9 cellular contexts compared by ENCODE assay signal in genomic region chr1:214637722-214638473, GRCh38. TPM values are rescaled to one million over a fixed set of nuclear protein-coding genes. Genes with fewer than 3 reads are reported as not detected.
DNase-seq lines count a peak whose midpoint lies in the region; ATAC-seq and TF ChIP-seq lines count a peak whose summit lies in the region.
"Had no signal": no experiment of that assay in that cellular context is flagged by ENCODE, and none has a peak within 500 bp of the region (broad histone marks: within the 10 kb centered on the region; RNA-seq: fewer than 3 reads in every experiment).

No MANE protein-coding gene starts in this region.

- H3K27ac ChIP-seq in PC-3 (ENCODE audit: low read length), result no peak overlapping the region
- H3K27ac ChIP-seq: SK-N-MC had no signal

- no peak overlapping the region for H3K4me2 ChIP-seq in PC-3 (ENCODE audit: low read length)

- H3K9me3 Mint-ChIP-seq in central memory CD8-positive, alpha-beta T cell, result no peaks in the 10 kb centered on the region
- H3K9me3 Mint-ChIP-seq in mesothelial cell of epicardium, result no peaks in the 10 kb centered on the region

- H3K27me3 Mint-ChIP-seq in central memory CD8-positive, alpha-beta T cell, result no peaks in the 10 kb centered on the region
- no peaks in the 10 kb centered on the region for H3K27me3 Mint-ChIP-seq in mesothelial cell of epicardium (ENCODE audit: low read depth)

- no peak overlapping the region for H3K4me3 ChIP-seq in PC-3 (ENCODE audit: low read length)
- H3K4me3 ChIP-seq: SK-N-MC had no signal

- intact Hi-C loops in PC-3 (cut with micrococcal nuclease), result loop anchor here (2.0 to 5.0 kb wide), 2 partner anchors 249 to 889 kb away; no protein-coding TSS in a partner anchor

- peak overlapping the region; percentile 49 for H3K4me3 Mint-ChIP-seq in central memory CD8-positive, alpha-beta T cell
- no peak overlapping the region for H3K4me3 Mint-ChIP-seq in mesothelial cell of epicardium

- H3K4me1 Mint-ChIP-seq in central memory CD8-positive, alpha-beta T cell, result peaks cover 13% of the 10 kb centered on the region
- H3K4me1 Mint-ChIP-seq in mesothelial cell of epicardium, result no peaks in the 10 kb centered on the region

- H3K79me2 ChIP-seq in PC-3 (ENCODE audit: low read length), result no peaks in the 10 kb centered on the region

- no TSS peak for BruUV-seq in PC-3 (replicated peaks; lab: Mats Ljungman, UMichigan)

- no peaks in the 10 kb centered on the region for H3K27me3 ChIP-seq in PC-3 (ENCODE audit: low read length)

- peaks cover 4% of the 10 kb centered on the region for H3K36me3 Mint-ChIP-seq in central memory CD8-positive, alpha-beta T cell (ENCODE audit: insufficient read depth)
- peaks cover 14% of the 10 kb centered on the region for H3K36me3 Mint-ChIP-seq in mesothelial cell of epicardium

- no peak overlapping the region for H2AFZ ChIP-seq in PC-3 (ENCODE audit: low read length)

- TF ChIP-seq CTCF in PC-3 (conservative IDR thresholded peaks at IDR 0.05; ENCODE audit: low read depth, low read length), result peak; percentile 97
- peak; percentile 69 for TF ChIP-seq CTCF in mesothelial cell of epicardium (IDR thresholded peaks at IDR 0.05; ENCODE audit: unreplicated experiment)

- H4K20me1 ChIP-seq in PC-3 (ENCODE audit: low read length), result no peaks in the 10 kb centered on the region

- DNase-seq in AG08396 (ENCODE audit: low spot score) (peak; percentile 44), EH (ENCODE audit: low read depth) (peak; percentile 63), PC-3 (peak; percentile 68), mesothelial cell of epicardium (ENCODE audit: low spot score in 2 of 2, unreplicated experiment in 2 of 2) (no peak), ecto neural progenitor cell (ENCODE audit: low spot score) (no peak), NCI-H2029 (lab: John Stamatoyannopoulos, UW) (no peak)
- no peak for DNase-seq in central memory CD8-positive, alpha-beta T cell (ENCODE audit: low spot score in 2 of 2)

- POLR2A ChIA-PET in PC-3 (lab: Charles Lee; ENCODE audit: unreplicated experiment), result no interaction called here

- H3K36me3 ChIP-seq in PC-3 (ENCODE audit: low read depth, low read length), result peaks cover 93% of the 10 kb centered on the region

- ATAC-seq in HG02798 (IDR thresholded peaks at IDR 0.05; ENCODE audit: poor library complexity, unreplicated experiment) (peak; percentile 77), PC-3 (peak; percentile 83)
- peak; percentile 52 for ATAC-seq in central memory CD8-positive, alpha-beta T cell (replicated peaks; ENCODE audit: extremely low read depth, poor library complexity, severe bottlenecking)

- no peaks in the 10 kb centered on the region for H3K9me3 ChIP-seq in PC-3 (ENCODE audit: low read length)

- peaks cover 18% of the 10 kb centered on the region for H3K4me1 ChIP-seq in PC-3 (ENCODE audit: insufficient read depth, low read length)

- CTCF ChIA-PET in PC-3 (lab: Charles Lee), result no interaction called here

- H3K27ac Mint-ChIP-seq in central memory CD8-positive, alpha-beta T cell (ENCODE audit: low read depth), result no peak overlapping the region
- no peak overlapping the region for H3K27ac Mint-ChIP-seq in mesothelial cell of epicardium

- no peak overlapping the region for H3K9ac ChIP-seq in PC-3 (ENCODE audit: low read length)

- no peaks in the 10 kb centered on the region for H3F3A ChIP-seq in PC-3 (ENCODE audit: low read length, unreplicated experiment)

- no peaks in the 10 kb centered on the region for H3K9me2 ChIP-seq in PC-3 (replicated peaks; ENCODE audit: low read length)

RNA-seq across cellular contexts. Expression of gene CENPF, which starts 34.9 kb away (rescaled TPM):
- 92.6 and 101 TPM in 2 replicates for total RNA-seq in PC-3 (2014; rRNA removed)
- total RNA-seq in mesothelial cell of epicardium, result 54.3 to 58.1 TPM (median 56.4 TPM) in 3 replicates

Comparison
In these comparisons a context has a peak if more than half of its experiments do, and no peak if none do; other contexts are left out.
1. DNase-seq: peak in AG08396 (single experiment), EH (single experiment) and PC-3 (single experiment); none in central memory CD8-positive, alpha-beta T cell (0 of 2), mesothelial cell of epicardium (0 of 2), ecto neural progenitor cell (single experiment) and NCI-H2029 (single experiment).
2. Peak in every context shown above with its lines, with median percentiles within 50 percentile points of each other: ATAC-seq.